In the genomic region with DNA sequence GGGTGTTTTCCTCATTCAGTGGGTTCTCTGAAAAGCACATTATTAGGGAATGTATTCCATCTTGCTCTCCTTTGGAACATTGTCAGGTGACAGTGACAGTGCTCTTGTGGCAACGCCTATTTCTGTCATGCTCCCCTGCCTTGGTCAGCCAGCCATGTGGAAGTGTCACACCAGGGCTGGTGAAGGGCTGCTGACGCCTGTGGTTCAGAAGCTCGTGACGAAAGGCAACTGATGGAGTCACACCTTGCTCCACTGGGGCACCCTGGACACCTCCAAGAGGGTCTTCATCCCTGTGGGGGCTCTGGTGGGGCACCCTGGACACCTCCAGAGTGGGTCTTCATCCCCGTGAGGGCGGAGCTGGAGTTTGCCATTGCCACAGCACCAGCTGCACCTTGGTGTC, we compare ENCODE assay signal across 9 cellular contexts.
DNase-seq lines count a peak whose midpoint lies in the region; ATAC-seq and FAIRE-seq lines count a peak whose summit lies in the region.
"Had no signal": no experiment of that assay in that cellular context is flagged by ENCODE, and none has a peak within 500 bp of the region (broad histone marks: within the 10 kb centered on the region; RNA-seq: fewer than 3 reads in every experiment).

No MANE protein-coding gene starts in this region.

- H3K4me2 ChIP-seq in BLaER1: peak overlapping the region; percentile 81

- H3K27me3 Mint-ChIP-seq in T-helper 2 cell treated with Interferon-gamma antibody and Interleukin-4, amounts not matched to agents 5 μg/mL and 100 μg/mL, for 36 hours (ENCODE audit: low read depth): no peaks in the 10 kb centered on the region

- ATAC-seq in HG03108 (IDR thresholded peaks at IDR 0.05; ENCODE audit: unreplicated experiment): peak; percentile 41
- ATAC-seq in esophagus mucosa: peak; percentile 60
- ATAC-seq: K562 had no signal

- peaks cover 65% of the 10 kb centered on the region for H3K36me3 Mint-ChIP-seq in T-helper 2 cell treated with Interferon-gamma antibody and Interleukin-4, amounts not matched to agents 5 μg/mL and 100 μg/mL, for 36 hours (ENCODE audit: low read depth)

- H3K4me1 Mint-ChIP-seq in T-helper 2 cell treated with Interferon-gamma antibody and Interleukin-4, amounts not matched to agents 5 μg/mL and 100 μg/mL, for 36 hours (ENCODE audit: low read depth): peaks cover 83% of the 10 kb centered on the region

- FAIRE-seq in GM19239 (lab: Jason Lieb, UNC): peak; percentile 97
- FAIRE-seq: K562 had no signal

- H3K9me3 Mint-ChIP-seq in T-helper 2 cell treated with Interferon-gamma antibody and Interleukin-4, amounts not matched to agents 5 μg/mL and 100 μg/mL, for 36 hours: no peaks in the 10 kb centered on the region

- H3K4me3 Mint-ChIP-seq in T-helper 2 cell treated with Interferon-gamma antibody and Interleukin-4, amounts not matched to agents 5 μg/mL and 100 μg/mL, for 36 hours: no peak overlapping the region

- H3K27ac Mint-ChIP-seq in T-helper 2 cell treated with Interferon-gamma antibody and Interleukin-4, amounts not matched to agents 5 μg/mL and 100 μg/mL, for 36 hours: no peak overlapping the region

- 0 out of 2 replicates have a peak overlapping the region, but pooled peaks have one; percentile 3 for H3K27ac ChIP-seq in BLaER1

- H4K20me1 ChIP-seq in BLaER1: peaks cover 30% of the 10 kb centered on the region; the same call in 1 of the 2 replicates

- H3K4me3 ChIP-seq in BLaER1: no peak overlapping the region
- H3K4me3 ChIP-seq: K562 had no signal

- DNase-seq in GM19239 (ENCODE audit: insufficient read length, low spot score) (no peak), superior temporal gyrus (ENCODE audit: extremely low spot score) (no peak), hippocampal formation (lab: John Stamatoyannopoulos, UW) (no peak), NCI-H1930 (lab: John Stamatoyannopoulos, UW) (no peak)
- DNase-seq in T-helper 2 cell treated with Interferon-gamma antibody and Interleukin-4, amounts not matched to agents 5 μg/mL and 100 μg/mL, for 36 hours (ENCODE audit: low spot score): no peak

- no peaks in the 10 kb centered on the region for H3K27me3 ChIP-seq in BLaER1

- no peak overlapping the region for H3K9ac ChIP-seq in BLaER1

- peaks cover 53% of the 10 kb centered on the region for H3K4me1 ChIP-seq in BLaER1

- peaks cover 68% of the 10 kb centered on the region for H3K36me3 ChIP-seq in BLaER1

- H3K9me3 ChIP-seq in BLaER1: peaks cover 3% of the 10 kb centered on the region; the same call in 1 of the 2 replicates
